1 cellular context compared by ENCODE assay signal in genomic region chr11:36622431-36623136, GRCh38.
TF ChIP-seq lines count a peak whose summit lies in the region.

No MANE protein-coding gene starts in this region.

TF ChIP-seq in GM12878, 131 proteins besides CTCF, POLR2A, EP300 and RAD21:
- TF ChIP-seq, protein P1, sequence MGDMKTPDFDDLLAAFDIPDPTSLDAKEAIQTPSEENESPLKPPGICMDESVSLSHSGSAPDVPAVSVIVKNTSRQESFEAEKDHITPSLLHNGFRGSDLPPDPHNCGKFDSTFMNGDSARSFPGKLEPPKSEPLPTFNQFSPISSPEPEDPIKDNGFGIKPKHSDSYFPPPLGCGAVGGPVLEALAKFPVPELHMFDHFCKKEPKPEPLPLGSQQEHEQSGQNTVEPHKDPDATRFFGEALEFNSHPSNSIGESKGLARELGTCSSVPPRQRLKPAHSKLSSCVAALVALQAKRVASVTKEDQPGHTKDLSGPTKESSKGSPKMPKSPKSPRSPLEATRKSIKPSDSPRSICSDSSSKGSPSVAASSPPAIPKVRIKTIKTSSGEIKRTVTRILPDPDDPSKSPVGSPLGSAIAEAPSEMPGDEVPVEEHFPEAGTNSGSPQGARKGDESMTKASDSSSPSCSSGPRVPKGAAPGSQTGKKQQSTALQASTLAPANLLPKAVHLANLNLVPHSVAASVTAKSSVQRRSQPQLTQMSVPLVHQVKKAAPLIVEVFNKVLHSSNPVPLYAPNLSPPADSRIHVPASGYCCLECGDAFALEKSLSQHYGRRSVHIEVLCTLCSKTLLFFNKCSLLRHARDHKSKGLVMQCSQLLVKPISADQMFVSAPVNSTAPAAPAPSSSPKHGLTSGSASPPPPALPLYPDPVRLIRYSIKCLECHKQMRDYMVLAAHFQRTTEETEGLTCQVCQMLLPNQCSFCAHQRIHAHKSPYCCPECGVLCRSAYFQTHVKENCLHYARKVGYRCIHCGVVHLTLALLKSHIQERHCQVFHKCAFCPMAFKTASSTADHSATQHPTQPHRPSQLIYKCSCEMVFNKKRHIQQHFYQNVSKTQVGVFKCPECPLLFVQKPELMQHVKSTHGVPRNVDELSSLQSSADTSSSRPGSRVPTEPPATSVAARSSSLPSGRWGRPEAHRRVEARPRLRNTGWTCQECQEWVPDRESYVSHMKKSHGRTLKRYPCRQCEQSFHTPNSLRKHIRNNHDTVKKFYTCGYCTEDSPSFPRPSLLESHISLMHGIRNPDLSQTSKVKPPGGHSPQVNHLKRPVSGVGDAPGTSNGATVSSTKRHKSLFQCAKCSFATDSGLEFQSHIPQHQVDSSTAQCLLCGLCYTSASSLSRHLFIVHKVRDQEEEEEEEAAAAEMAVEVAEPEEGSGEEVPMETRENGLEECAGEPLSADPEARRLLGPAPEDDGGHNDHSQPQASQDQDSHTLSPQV (IDR thresholded peaks at IDR 0.05): 0 out of 2 replicates have a peak, but pooled peaks have one; percentile 18
- peak; percentile 77 for TF ChIP-seq SMC3 (IDR thresholded peaks at IDR 0.05; ENCODE audit: borderline replicate concordance, low read length)
- no peak for TF ChIP-seq CHD4 (IDR thresholded peaks at IDR 0.05)
